ENCODE assay signal across 17 cellular contexts in genomic region chr14:55000381-55000780, GRCh38. TPM values are rescaled to one million over a fixed set of nuclear protein-coding genes. Genes with fewer than 3 reads are reported as not detected.
DNase-seq lines count a peak whose midpoint lies in the region; ATAC-seq and TF ChIP-seq lines count a peak whose summit lies in the region.
"Had no signal": no experiment of that assay in that cellular context is flagged by ENCODE, and none has a peak within 500 bp of the region (broad histone marks: within the 10 kb centered on the region; RNA-seq: fewer than 3 reads in every experiment).

No MANE protein-coding gene starts in this region.

- intact Hi-C loops in activated CD4-positive, alpha-beta memory T cell treated with anti-CD3 and anti-CD28 coated beads for 36 hours (cut with micrococcal nuclease): no loop called here
- intact Hi-C loops in Caco-2 (cut with micrococcal nuclease; ENCODE audit: unreplicated experiment): no loop called here

- POLR2A ChIA-PET in activated CD4-positive, alpha-beta memory T cell treated with anti-CD3 and anti-CD28 coated beads for 36 hours (lab: Charles Lee): no interaction called here
- POLR2A ChIA-PET in Caco-2 (lab: Charles Lee): no interaction called here

- H3K9me3 ChIP-seq in Caco-2: no peaks in the 10 kb centered on the region
- H3K9me3 ChIP-seq: adrenal gland had no signal

- H3K27ac Mint-ChIP-seq in activated CD4-positive, alpha-beta memory T cell treated with anti-CD3 and anti-CD28 coated beads for 36 hours: no peak overlapping the region
- H3K27ac Mint-ChIP-seq in Caco-2 (ENCODE audit: unreplicated experiment): no peak overlapping the region
- H3K27ac Mint-ChIP-seq: B cell, H9, neural progenitor cell had no signal

- H3K36me3 Mint-ChIP-seq in activated CD4-positive, alpha-beta memory T cell treated with anti-CD3 and anti-CD28 coated beads for 36 hours: peaks cover 40% of the 10 kb centered on the region
- H3K36me3 Mint-ChIP-seq in Caco-2 (ENCODE audit: insufficient read depth, unreplicated experiment): peaks cover 43% of the 10 kb centered on the region

- H3K36me3 ChIP-seq in Caco-2 (ENCODE audit: control insufficient read depth, insufficient read depth, low read length): peaks cover 1% of the 10 kb centered on the region; the same call in 1 of the 2 replicates
- H3K36me3 ChIP-seq: adrenal gland had no signal

- no peaks in the 10 kb centered on the region for H3K27me3 ChIP-seq in Caco-2 (replicated peaks; ENCODE audit: control insufficient read depth, insufficient read depth, low read length)
- H3K27me3 ChIP-seq: adrenal gland, neural progenitor cell had no signal

- H3K9me3 Mint-ChIP-seq in activated CD4-positive, alpha-beta memory T cell treated with anti-CD3 and anti-CD28 coated beads for 36 hours: no peaks in the 10 kb centered on the region
- no peaks in the 10 kb centered on the region for H3K9me3 Mint-ChIP-seq in Caco-2 (ENCODE audit: unreplicated experiment)
- H3K9me3 Mint-ChIP-seq: H9, neural progenitor cell had no signal

- no TSS peak for BruUV-seq in Caco-2 (replicated peaks; lab: Mats Ljungman, UMichigan)

- no peaks in the 10 kb centered on the region for H3K4me1 Mint-ChIP-seq in activated CD4-positive, alpha-beta memory T cell treated with anti-CD3 and anti-CD28 coated beads for 36 hours (ENCODE audit: low read depth)
- no peaks in the 10 kb centered on the region for H3K4me1 Mint-ChIP-seq in Caco-2 (ENCODE audit: low read depth, unreplicated experiment)
- H3K4me1 Mint-ChIP-seq: B cell, H9, neural progenitor cell had no signal

- H3K4me3 ChIP-seq in Caco-2 (ENCODE audit: low read depth, low read length): no peak overlapping the region
- H3K4me3 ChIP-seq: adrenal gland, neural progenitor cell had no signal

- H3K4me3 Mint-ChIP-seq in activated CD4-positive, alpha-beta memory T cell treated with anti-CD3 and anti-CD28 coated beads for 36 hours: no peak overlapping the region
- no peak overlapping the region for H3K4me3 Mint-ChIP-seq in Caco-2 (ENCODE audit: unreplicated experiment)
- H3K4me3 Mint-ChIP-seq: B cell, H9, neural progenitor cell had no signal

- H3K27me3 Mint-ChIP-seq in activated CD4-positive, alpha-beta memory T cell treated with anti-CD3 and anti-CD28 coated beads for 36 hours: no peaks in the 10 kb centered on the region
- H3K27me3 Mint-ChIP-seq in Caco-2 (ENCODE audit: insufficient read depth, unreplicated experiment): no peaks in the 10 kb centered on the region
- H3K27me3 Mint-ChIP-seq: B cell had no signal

- DNase-seq in HCEC 1CT (peak; percentile 22), NOMO-1 treated with dmso at 0.1 percent for 144 hours (lab: John Stamatoyannopoulos, UW; ENCODE audit: unreplicated experiment) (peak; percentile 48), astrocyte of the hippocampus (ENCODE audit: low read depth, low spot score) (peak; percentile 54), myocyte (ENCODE audit: low read depth) (peak; percentile 24), Caco-2 (no peak), hypothalamus (lab: John Stamatoyannopoulos, UW) (no peak)
- DNase-seq in activated CD4-positive, alpha-beta memory T cell treated with anti-CD3 and anti-CD28 coated beads for 36 hours: no peak
- DNase-seq: activated CD4-positive, CD25-positive, alpha-beta regulatory T cell; adrenal gland; DMS 273 treated with DMSO at 0.1 percent for 48 hours; glutamatergic neuron; H9; NCI-H1092 treated with DMSO at 0.1 percent for 48 hours; T-helper 1 cell had no signal

- CTCF ChIA-PET in activated CD4-positive, alpha-beta memory T cell treated with anti-CD3 and anti-CD28 coated beads for 36 hours (lab: Charles Lee): no interaction called here
- CTCF ChIA-PET in Caco-2 (lab: Charles Lee): no interaction called here

- no peaks in the 10 kb centered on the region for H3K4me1 ChIP-seq in Caco-2
- H3K4me1 ChIP-seq: adrenal gland, neural progenitor cell had no signal

- TF ChIP-seq CTCF in Caco-2 (IDR thresholded peaks at IDR 0.05; ENCODE audit: insufficient read depth in 1 of 2, low read depth in 1 of 2, low read length in 1 of 2, severe bottlenecking in 1 of 2, unreplicated experiment in 1 of 2): no peak

- ATAC-seq in GM19351 (IDR thresholded peaks at IDR 0.05; ENCODE audit: unreplicated experiment): no peak

RNA-seq across cellular contexts. Expression of gene WDHD1, which starts 26.5 kb away (rescaled TPM):
- total RNA-seq in myocyte: 4.0 and 5.3 TPM in 2 replicates
- polyA plus RNA-seq in myocyte (2012): 1.7 TPM
- 10 to 100 TPM; 62.4 to 63.2 TPM for total RNA-seq in activated CD4-positive, alpha-beta memory T cell treated with anti-CD3 and anti-CD28 coated beads for 36 hours
- total RNA-seq in Caco-2 (2022): 25.5 and 27.5 TPM in 2 replicates

RNA-seq across cellular contexts. Expression of gene SOCS4, which starts 26.7 kb away (rescaled TPM):
- total RNA-seq in myocyte (23.9 and 24.7 TPM in 2 replicates), Caco-2 (2022) (21.1 and 24.8 TPM in 2 replicates)
- 7.2 TPM for polyA plus RNA-seq in myocyte (2012)
- total RNA-seq in activated CD4-positive, alpha-beta memory T cell treated with anti-CD3 and anti-CD28 coated beads for 36 hours: 10 to 100 TPM; 24.4 to 25.3 TPM

RNA-seq across cellular contexts. Expression of gene MAPK1IP1L, which starts 51.1 kb away (rescaled TPM):
- total RNA-seq in myocyte (158 and 216 TPM in 2 replicates), Caco-2 (2022) (81.8 and 90.8 TPM in 2 replicates)
- 65.4 TPM for polyA plus RNA-seq in myocyte (2012)
- total RNA-seq in activated CD4-positive, alpha-beta memory T cell treated with anti-CD3 and anti-CD28 coated beads for 36 hours: 10 to 100 TPM; 85.5 to 89.1 TPM

Comparison
In these comparisons a context has a peak if more than half of its experiments do, and no peak if none do; other contexts are left out.
1. DNase-seq: peak in HCEC 1CT (single experiment), NOMO-1 treated with dmso at 0.1 percent for 144 hours (single experiment), astrocyte of the hippocampus (single experiment) and myocyte (single experiment); none in activated CD4-positive, alpha-beta memory T cell treated with anti-CD3 and anti-CD28 coated beads for 36 hours (single experiment), Caco-2 (0 of 2) and hypothalamus (0 of 51).